Comparison of ENCODE assay signal across 9 cellular contexts in the genomic region with DNA sequence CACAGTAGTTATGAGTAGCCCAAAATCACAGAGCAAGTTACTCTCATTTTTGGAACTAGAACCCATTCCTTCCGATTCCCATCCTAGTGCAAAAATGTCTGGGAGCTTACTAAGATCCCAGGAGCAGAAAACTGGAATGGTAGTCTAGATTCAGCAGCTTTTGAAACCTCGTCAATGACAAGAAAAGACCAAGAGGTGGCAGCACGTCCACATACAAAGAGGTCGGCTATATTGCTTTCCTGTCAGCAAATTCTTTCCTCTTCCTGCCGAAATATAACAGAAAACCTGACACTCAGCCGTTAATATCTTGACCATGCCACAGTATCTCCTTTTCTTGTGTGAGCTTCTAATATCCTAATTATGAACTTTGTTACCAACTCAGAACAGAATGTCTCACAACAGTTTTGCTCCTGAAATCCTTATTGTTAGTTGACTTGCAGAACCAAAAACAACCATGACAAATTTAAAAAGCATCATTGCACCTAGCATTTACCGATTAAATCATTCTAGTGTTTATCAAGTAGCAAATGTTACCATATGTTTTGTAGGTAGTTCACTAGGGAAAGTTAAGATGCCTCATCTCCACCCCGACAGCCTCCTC.
DNase-seq lines count a peak whose midpoint lies in the region; ATAC-seq, FAIRE-seq and TF ChIP-seq lines count a peak whose summit lies in the region.
"Had no signal": no experiment of that assay in that cellular context is flagged by ENCODE, and none has a peak within 500 bp of the region (broad histone marks: within the 10 kb centered on the region; RNA-seq: fewer than 3 reads in every experiment).

No MANE protein-coding gene starts in this region.

- DNase-seq in NCI-H2081 (lab: John Stamatoyannopoulos, UW), result peak; percentile 3 to 8
- DNase-seq in NCI-H2081 treated with DMSO at 0.1 percent for 48 hours (lab: John Stamatoyannopoulos, UW), result no peak
- peak; percentile 53 for DNase-seq in NCI-H1105 treated with DMSO at 0.1 percent for 48 hours (lab: John Stamatoyannopoulos, UW)
- DNase-seq in fibroblast of pulmonary artery (ENCODE audit: low read depth), result peak; percentile 77
- DNase-seq in non-pigmented ciliary epithelial cell (ENCODE audit: low read depth), result peak; percentile 8
- DNase-seq in effector memory CD8-positive, alpha-beta T cell, result no peak

- H3K4me3 Mint-ChIP-seq in effector memory CD8-positive, alpha-beta T cell, result no peak overlapping the region
- H3K4me3 Mint-ChIP-seq: CD4-positive, CD25-positive, alpha-beta regulatory T cell had no signal

- TF ChIP-seq CTCF in fibroblast of pulmonary artery (IDR thresholded peaks at IDR 0.05; ENCODE audit: low read length, missing control alignments), result peak; percentile 73

- no peaks in the 10 kb centered on the region for H3K27me3 Mint-ChIP-seq in effector memory CD8-positive, alpha-beta T cell
- H3K27me3 Mint-ChIP-seq: CD4-positive, CD25-positive, alpha-beta regulatory T cell had no signal

- ATAC-seq in GM21526 (IDR thresholded peaks at IDR 0.05; ENCODE audit: low FRiP score, unreplicated experiment), result peak; percentile 68
- ATAC-seq in effector memory CD8-positive, alpha-beta T cell (replicated peaks), result no peak

- H3K27ac Mint-ChIP-seq in effector memory CD8-positive, alpha-beta T cell, result no peak overlapping the region
- H3K27ac Mint-ChIP-seq: CD4-positive, CD25-positive, alpha-beta regulatory T cell had no signal

- no peak overlapping the region for H3K4me3 ChIP-seq in fibroblast of pulmonary artery (replicated peaks; ENCODE audit: low read depth, low read length)

- no peaks in the 10 kb centered on the region for H3K36me3 Mint-ChIP-seq in effector memory CD8-positive, alpha-beta T cell (ENCODE audit: insufficient read depth)
- H3K36me3 Mint-ChIP-seq: CD4-positive, CD25-positive, alpha-beta regulatory T cell had no signal

- no peaks in the 10 kb centered on the region for H3K4me1 Mint-ChIP-seq in effector memory CD8-positive, alpha-beta T cell (ENCODE audit: low read depth in 2 of 2)
- H3K4me1 Mint-ChIP-seq: CD4-positive, CD25-positive, alpha-beta regulatory T cell had no signal

- peaks cover 0 to 2% of the 10 kb centered on the region in 2 donors for H3K9me3 Mint-ChIP-seq in effector memory CD8-positive, alpha-beta T cell

- peak; percentile 39 for FAIRE-seq in TTC549 (lab: Jason Lieb, UNC)

Comparison
In these comparisons a context has a peak if more than half of its experiments do, and no peak if none do; other contexts are left out.
1. DNase-seq: peak in NCI-H2081 (2 of 2), NCI-H1105 treated with DMSO at 0.1 percent for 48 hours (single experiment), fibroblast of pulmonary artery (single experiment) and non-pigmented ciliary epithelial cell (single experiment); none in NCI-H2081 treated with DMSO at 0.1 percent for 48 hours (single experiment) and effector memory CD8-positive, alpha-beta T cell (0 of 3).